ENCODE assay signal across 19 cellular contexts in the genomic region with DNA sequence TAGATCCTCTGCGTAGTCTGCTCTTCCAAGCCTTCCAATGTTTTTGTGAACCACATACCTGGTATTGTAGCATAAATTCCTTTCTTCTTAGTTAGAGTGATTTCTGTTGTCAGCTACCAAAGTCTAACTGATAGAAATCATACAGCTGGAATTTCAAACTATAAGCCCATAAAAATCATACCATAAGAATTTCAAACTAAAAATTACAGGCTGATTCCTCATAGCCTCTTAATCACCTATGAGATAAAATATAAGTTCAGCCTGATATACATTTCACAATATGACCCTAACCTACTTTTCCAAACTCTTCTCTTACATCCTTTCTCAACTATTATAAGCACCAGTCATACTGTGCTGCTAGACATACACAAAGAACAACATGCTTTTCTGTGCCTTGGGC.
"Had no signal": no experiment of that assay in that cellular context is flagged by ENCODE, and none has a peak within 500 bp of the region (broad histone marks: within the 10 kb centered on the region; RNA-seq: fewer than 3 reads in every experiment).

No MANE protein-coding gene starts in this region.

- DNase-seq: activated B cell treated with CpG ODN at 0.5 μM for 24 hours; activated CD4-positive, alpha-beta T cell treated with anti-CD3 and anti-CD28 coated beads, Interleukin-2, amount 10 ng/mL, durations not matched to agents 7 days and 5 days; activated CD8-positive, alpha-beta memory T cell treated with anti-CD3 and anti-CD28 coated beads for 24 hours; activated naive CD4-positive, alpha-beta T cell treated with anti-CD3 and anti-CD28 coated beads, Interleukin-2, amount 50 U/mL, for 16 hours; amniotic stem cell; brain microvascular endothelial cell; cerebellar nuclear complex; endodermal cell; esophagus squamous epithelium; foreskin melanocyte; heart left ventricle; left ventricle myocardium superior; nephron progenitor cell; sigmoid colon; stimulated activated CD4-positive, alpha-beta T cell treated with anti-CD3 and anti-CD28 coated beads, Interleukin-4, amount 100 ng/mL, for 1 hour; stimulated activated CD8-positive, alpha-beta memory T cell treated with anti-CD3 and anti-CD28 coated beads, Interleukin-4, amount 100 ng/mL, for 48 hours had no signal

- H3K4me3 ChIP-seq: esophagus squamous epithelium, heart left ventricle, sigmoid colon had no signal

- H3K27ac ChIP-seq: brain microvascular endothelial cell, esophagus squamous epithelium, heart left ventricle, sigmoid colon had no signal

- H3K27me3 ChIP-seq: brain microvascular endothelial cell, esophagus squamous epithelium, heart left ventricle, sigmoid colon had no signal

- H3K27me3 Mint-ChIP-seq: activated B cell treated with CpG ODN at 0.5 μM for 24 hours had no signal

- H3K4me1 ChIP-seq: esophagus squamous epithelium, heart left ventricle, sigmoid colon had no signal

- ATAC-seq: heart left ventricle, left ventricle myocardium superior had no signal

- H3K4me1 Mint-ChIP-seq: activated B cell treated with CpG ODN at 0.5 μM for 24 hours; activated CD4-positive, alpha-beta T cell treated with anti-CD3 and anti-CD28 coated beads, Interleukin-2, amount 10 ng/mL, durations not matched to agents 7 days and 5 days; nephron progenitor cell had no signal

- H3K4me3 Mint-ChIP-seq: activated B cell treated with CpG ODN at 0.5 μM for 24 hours; activated CD4-positive, alpha-beta T cell treated with anti-CD3 and anti-CD28 coated beads, Interleukin-2, amount 10 ng/mL, durations not matched to agents 7 days and 5 days; endodermal cell; nephron progenitor cell; stimulated activated naive CD8-positive, alpha-beta T cell treated with anti-CD3 and anti-CD28 coated beads, Interleukin-15, Interleukin-2, amounts not matched to agents 100 ng/mL and 50 ng/mL, for 24 hours; T-helper 1 cell treated with Interleukin-12 subunit alpha and Interleukin-12 subunit beta and Interleukin-4 antibody, amounts not matched to agents 30 μg/mL and 1 μg/mL, for 36 hours had no signal

- H3K36me3 ChIP-seq: brain microvascular endothelial cell, esophagus squamous epithelium, heart left ventricle, sigmoid colon had no signal

- H3K9me3 ChIP-seq: esophagus squamous epithelium, heart left ventricle, sigmoid colon had no signal

- H3K27ac Mint-ChIP-seq: activated B cell treated with CpG ODN at 0.5 μM for 24 hours; activated CD4-positive, alpha-beta T cell treated with anti-CD3 and anti-CD28 coated beads, Interleukin-2, amount 10 ng/mL, durations not matched to agents 7 days and 5 days; activated T-helper 2 cell treated with anti-CD3 and anti-CD28 coated beads, Interferon-gamma antibody, Interleukin-2, Interleukin-4, amounts not matched to agents 10 μg/mL and 5 μg/mL and 100 μg/mL, durations not matched to agents 14 hours and 24 hours and 36 hours; endodermal cell; nephron progenitor cell; stimulated activated naive CD8-positive, alpha-beta T cell treated with anti-CD3 and anti-CD28 coated beads, Interleukin-15, Interleukin-2, amounts not matched to agents 100 ng/mL and 50 ng/mL, for 24 hours; T-helper 1 cell treated with Interleukin-12 subunit alpha and Interleukin-12 subunit beta and Interleukin-4 antibody, amounts not matched to agents 30 μg/mL and 1 μg/mL, for 36 hours had no signal

- H3K9me3 Mint-ChIP-seq: activated B cell treated with CpG ODN at 0.5 μM for 24 hours; activated CD4-positive, alpha-beta T cell treated with anti-CD3 and anti-CD28 coated beads, Interleukin-2, amount 10 ng/mL, durations not matched to agents 7 days and 5 days; activated T-helper 2 cell treated with anti-CD3 and anti-CD28 coated beads, Interferon-gamma antibody, Interleukin-2, Interleukin-4, amounts not matched to agents 10 μg/mL and 5 μg/mL and 100 μg/mL, durations not matched to agents 14 hours and 24 hours and 36 hours; nephron progenitor cell; stimulated activated naive CD8-positive, alpha-beta T cell treated with anti-CD3 and anti-CD28 coated beads, Interleukin-15, Interleukin-2, amounts not matched to agents 100 ng/mL and 50 ng/mL, for 24 hours; T-helper 1 cell treated with Interleukin-12 subunit alpha and Interleukin-12 subunit beta and Interleukin-4 antibody, amounts not matched to agents 30 μg/mL and 1 μg/mL, for 36 hours had no signal
